Comparison of ENCODE assay signal across 8 cellular contexts in genomic region chr17:8187517-8188407, GRCh38. TPM values are rescaled to one million over a fixed set of nuclear protein-coding genes. Genes with fewer than 3 reads are reported as not detected.
DNase-seq lines count a peak whose midpoint lies in the region; ATAC-seq and TF ChIP-seq lines count a peak whose summit lies in the region.

No MANE protein-coding gene starts in this region.

- peak overlapping the region; percentile 99 for H3K27ac ChIP-seq in cingulate gyrus (ENCODE audit: low read depth, low read length)

- peak; percentile 98 for DNase-seq in GM12865 (ENCODE audit: low read depth)
- peak; percentile 99 for DNase-seq in NCI-H460 (ENCODE audit: extremely low read depth, low read depth)
- DNase-seq in activated CD4-positive, alpha-beta T cell treated with anti-CD3 and anti-CD28 coated beads for 1 hour = peak; percentile 89
- peak; percentile 98 for DNase-seq in kidney glomerular epithelial cell (lab: John Stamatoyannopoulos, UW)
- DNase-seq in stimulated activated CD4-positive, alpha-beta T cell treated with anti-CD3 and anti-CD28 coated beads, Interleukin-15, amount 100 ng/mL, for 1 hour (ENCODE audit: low read depth in 1 of 2, low spot score in 1 of 2) = peak; percentile 77 to 88

- no peak for TF ChIP-seq CTCF in GM12865 (IDR thresholded peaks at IDR 0.05; ENCODE audit: insufficient read depth, low read depth, low read length, missing control alignments)

- ATAC-seq in HG03342 (IDR thresholded peaks at IDR 0.05; ENCODE audit: unreplicated experiment) = peak; percentile 25
- ATAC-seq in HG02981 (IDR thresholded peaks at IDR 0.05; ENCODE audit: unreplicated experiment) = no peak

- peak overlapping the region; percentile 92 for H3K4me3 ChIP-seq in GM12865 (ENCODE audit: low read depth, low read length)

RNA-seq across cellular contexts. Expression of gene BORCS6, which starts 2.2 kb away (rescaled TPM):
- total RNA-seq in NCI-H460 (2014; rRNA removed; shearing (Covaris generic)) = 4.0 and 5.5 TPM in 2 replicates
- 5.7 and 9.9 TPM in 2 replicates for polyA plus RNA-seq in NCI-H460 (2014; cell fraction: nucleus; rRNA removed)

RNA-seq across cellular contexts. Expression of gene TMEM107, which starts 11.6 kb away (rescaled TPM):
- 26.6 and 27.9 TPM in 2 replicates for total RNA-seq in NCI-H460 (2014; rRNA removed; shearing (Covaris generic))
- 40.3 and 47.0 TPM in 2 replicates for polyA plus RNA-seq in NCI-H460 (2014; cell fraction: nucleus; rRNA removed)

RNA-seq across cellular contexts. Expression of gene AURKB, which starts 22.6 kb away (rescaled TPM):
- total RNA-seq in NCI-H460 (2014; rRNA removed; shearing (Covaris generic)) = 64.1 and 69.2 TPM in 2 replicates
- polyA plus RNA-seq in NCI-H460 (2014; cell fraction: nucleus; rRNA removed) = 173 and 244 TPM in 2 replicates

RNA-seq across cellular contexts. Expression of gene VAMP2, which starts 25.0 kb away (rescaled TPM):
- 6.0 and 8.0 TPM in 2 replicates for total RNA-seq in NCI-H460 (2014; rRNA removed; shearing (Covaris generic))
- polyA plus RNA-seq in NCI-H460 (2014; cell fraction: nucleus; rRNA removed) = 22.7 and 31.1 TPM in 2 replicates

RNA-seq across cellular contexts. Expression of gene PER1, which starts 35.6 kb away (rescaled TPM):
- total RNA-seq in NCI-H460 (2014; rRNA removed; shearing (Covaris generic)) = 4.6 and 6.5 TPM in 2 replicates
- 5.3 and 12.2 TPM in 2 replicates for polyA plus RNA-seq in NCI-H460 (2014; cell fraction: nucleus; rRNA removed)
